ENCODE assay signal across 9 cellular contexts in the genomic region with DNA sequence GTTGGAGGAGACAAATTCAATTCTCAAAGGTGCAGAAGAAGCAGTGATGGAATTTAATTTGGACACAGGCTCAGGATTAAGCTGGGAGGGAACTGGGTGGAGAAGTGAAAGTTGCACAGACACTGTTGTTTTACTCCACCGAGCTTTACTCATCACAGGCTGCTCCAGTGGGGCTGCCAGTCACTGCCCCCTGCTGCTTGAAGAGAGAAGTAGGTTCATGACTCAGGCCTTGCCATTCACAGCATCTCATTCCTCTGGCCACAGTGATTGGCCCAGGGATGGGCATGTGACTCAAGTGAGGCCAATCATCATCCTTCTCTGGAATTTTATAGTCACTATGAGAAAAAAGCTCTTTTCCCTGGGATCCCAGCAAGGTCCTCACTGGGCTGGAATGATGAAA. TPM values are rescaled to one million over a fixed set of nuclear protein-coding genes. Genes with fewer than 3 reads are reported as not detected.
DNase-seq lines count a peak whose midpoint lies in the region; ATAC-seq and TF ChIP-seq lines count a peak whose summit lies in the region.
"Had no signal": no experiment of that assay in that cellular context is flagged by ENCODE, and none has a peak within 500 bp of the region (broad histone marks: within the 10 kb centered on the region; RNA-seq: fewer than 3 reads in every experiment).

No MANE protein-coding gene starts in this region.

- H3K4me1 ChIP-seq in DOHH2 (ENCODE audit: control insufficient read depth, low read length), result no peaks in the 10 kb centered on the region
- no peaks in the 10 kb centered on the region for H3K4me1 ChIP-seq in IMR-90 (ENCODE audit: control insufficient read depth, insufficient read depth, low read length)

- H2BK15ac ChIP-seq in IMR-90 (ENCODE audit: low read depth, low read length), result no peak overlapping the region

- no peak overlapping the region for H2BK120ac ChIP-seq in IMR-90 (ENCODE audit: low read depth, low read length)

- dilution Hi-C loops in IMR-90 (cut with HindIII; ENCODE audit: low sequenced_read_pairs, unreplicated experiment), result no loop called here

- H3K27ac Mint-ChIP-seq in activated CD4-positive, alpha-beta T cell treated with anti-CD3 and anti-CD28 coated beads for 36 hours, result no peak overlapping the region

- in situ Hi-C loops in IMR-90 (cut with MboI; ENCODE audit: low sequenced_read_pairs), result no loop called here

- no CpG with 5 or more reads among the region's 1 CpG for WGBS in IMR-90 (ENCODE audit: extremely low coverage in 2 of 2, insufficient read length in 1 of 2), 2 experiments

- peaks cover 23% of the 10 kb centered on the region for H3K4me1 Mint-ChIP-seq in activated CD4-positive, alpha-beta T cell treated with anti-CD3 and anti-CD28 coated beads for 36 hours

- no peaks in the 10 kb centered on the region for H3K9me3 Mint-ChIP-seq in activated CD4-positive, alpha-beta T cell treated with anti-CD3 and anti-CD28 coated beads for 36 hours (ENCODE audit: low read depth)

- H3K27me3 Mint-ChIP-seq in activated CD4-positive, alpha-beta T cell treated with anti-CD3 and anti-CD28 coated beads for 36 hours, result peaks cover 3% of the 10 kb centered on the region

- H3K4me3 ChIP-seq in DOHH2 (ENCODE audit: low read length) (no peak overlapping the region), IMR-90 (ENCODE audit: insufficient read depth, low read depth, low read length) (no peak overlapping the region), fibroblast of villous mesenchyme (ENCODE audit: low read depth, low read length) (no peak overlapping the region)
- H3K4me3 ChIP-seq: SJSA1 had no signal

- H3K9ac ChIP-seq in IMR-90 (ENCODE audit: low read depth, low read length), result no peak overlapping the region

- no peak overlapping the region for H2AK5ac ChIP-seq in IMR-90 (ENCODE audit: low read depth, low read length)

- CTCF ChIA-PET in IMR-90 (lab: Yijun Ruan, JAX), result no interaction called here
- CTCF ChIA-PET in activated CD4-positive, alpha-beta T cell treated with anti-CD3 and anti-CD28 coated beads for 36 hours (lab: Charles Lee), result interaction anchor here (0.6 to 2.8 kb wide), 16 partner anchors 9 to 258 kb away, joined by 3 to 17 read pairs (median 4); partner anchors contain the start of gene GNAO1

- H3K9me3 ChIP-seq in DOHH2 (ENCODE audit: control insufficient read depth, insufficient read depth, low read length) (peaks cover 4% of the 10 kb centered on the region), IMR-90 (ENCODE audit: control insufficient read depth, insufficient read depth, low read length) (no peaks in the 10 kb centered on the region)
- H3K9me3 ChIP-seq: SJSA1 had no signal

- H2AK9ac ChIP-seq in IMR-90 (replicated peaks; ENCODE audit: low read depth, low read length, poor library complexity), result no peak overlapping the region

- H3K23ac ChIP-seq in IMR-90 (ENCODE audit: low read depth, low read length), result no peak overlapping the region

- no peak overlapping the region for H3K56ac ChIP-seq in IMR-90 (ENCODE audit: extremely low read depth, insufficient read depth, low read length)

- H3K27ac ChIP-seq in DOHH2 (ENCODE audit: low read depth, low read length) (no peak overlapping the region), IMR-90 (ENCODE audit: insufficient read depth, low read length) (no peak overlapping the region)
- H3K27ac ChIP-seq: SJSA1 had no signal

- H3K9me2 ChIP-seq in DOHH2 (replicated peaks; ENCODE audit: control insufficient read depth, low read length), result no peaks in the 10 kb centered on the region

- H3K14ac ChIP-seq in IMR-90 (replicated peaks; ENCODE audit: low read depth, low read length), result no peak overlapping the region

- H4K20me1 ChIP-seq in DOHH2 (ENCODE audit: control insufficient read depth, insufficient read depth, low read depth, low read length) (no peaks in the 10 kb centered on the region), IMR-90 (ENCODE audit: insufficient read depth, low read length) (no peaks in the 10 kb centered on the region)

- no peaks in the 10 kb centered on the region for H3K36me3 Mint-ChIP-seq in activated CD4-positive, alpha-beta T cell treated with anti-CD3 and anti-CD28 coated beads for 36 hours (ENCODE audit: low read depth)

- no peak for TF ChIP-seq RAD21 in IMR-90 (IDR thresholded peaks at IDR 0.05; ENCODE audit: low read length)

- no peaks in the 10 kb centered on the region for H3K79me2 ChIP-seq in DOHH2 (ENCODE audit: control insufficient read depth, low read length)

- no peak overlapping the region for H2BK5ac ChIP-seq in IMR-90 (ENCODE audit: low read depth, low read length, poor library complexity, severe bottlenecking)

- no peak overlapping the region for H4K91ac ChIP-seq in IMR-90 (ENCODE audit: insufficient read depth, low read depth, low read length)

- ATAC-seq in GM21381 (IDR thresholded peaks at IDR 0.05; ENCODE audit: unreplicated experiment) (peak; percentile 58), IMR-90 (ENCODE audit: low read depth) (peak; percentile 46; the same call in 1 of the 2 replicates)
- peak; percentile 85 for ATAC-seq in activated CD4-positive, alpha-beta T cell treated with anti-CD3 and anti-CD28 coated beads for 36 hours

- H3F3A ChIP-seq in DOHH2 (ENCODE audit: control insufficient read depth, insufficient read depth), result no peaks in the 10 kb centered on the region

- TF ChIP-seq CTCF in DOHH2 (IDR thresholded peaks at IDR 0.05; ENCODE audit: low read depth, low read length, poor library complexity, severe bottlenecking), result peak; percentile 50
- peak; percentile 26; the same call in 1 of the 2 replicates for TF ChIP-seq CTCF in IMR-90 (conservative IDR thresholded peaks at IDR 0.05; ENCODE audit: low read depth, low read length)
- peak; percentile 14 for TF ChIP-seq CTCF in fibroblast of villous mesenchyme (IDR thresholded peaks at IDR 0.05; ENCODE audit: insufficient read depth, low read depth, low read length)

- no TSS peak for BruUV-seq in IMR-90 (replicated peaks; lab: Mats Ljungman, UMichigan)

- H3K4ac ChIP-seq in IMR-90 (ENCODE audit: low read depth, low read length), result no peak overlapping the region

- no peak for TF ChIP-seq POLR2A in IMR-90 (IDR thresholded peaks at IDR 0.05; ENCODE audit: low read depth, low read length)

- POLR2A ChIA-PET in IMR-90 (lab: Charles Lee; ENCODE audit: unreplicated experiment), result no interaction called here
- POLR2A ChIA-PET in activated CD4-positive, alpha-beta T cell treated with anti-CD3 and anti-CD28 coated beads for 36 hours (lab: Charles Lee), result no interaction called here

- peak; percentile 6 for DNase-seq in IMR-90
- peak; percentile 82 for DNase-seq in activated CD4-positive, alpha-beta T cell treated with anti-CD3 and anti-CD28 coated beads for 36 hours
- peak; percentile 4 for DNase-seq in fibroblast of villous mesenchyme (ENCODE audit: low read depth)
- DNase-seq in stimulated activated CD4-positive, alpha-beta T cell treated with anti-CD3 and anti-CD28 coated beads, Interleukin-2, amount 100 ng/mL, for 4 hours (ENCODE audit: low read depth), result peak; percentile 28
- no peak for DNase-seq in cerebellum (ENCODE audit: low spot score)
- no peak for DNase-seq in NCI-H2196 (lab: John Stamatoyannopoulos, UW; ENCODE audit: unreplicated experiment)

- H4K8ac ChIP-seq in IMR-90 (ENCODE audit: low read depth in 2 of 2, low read length in 2 of 2), result no peak overlapping the region

- H3K9me1 ChIP-seq in IMR-90 (ENCODE audit: insufficient read depth, low read length), result no peaks in the 10 kb centered on the region

- no peak overlapping the region for H2AFZ ChIP-seq in IMR-90 (replicated peaks; ENCODE audit: low read length, poor library complexity)

- no peak overlapping the region for H3K18ac ChIP-seq in IMR-90 (ENCODE audit: low read depth, low read length)

- no peak overlapping the region for H3K4me3 Mint-ChIP-seq in activated CD4-positive, alpha-beta T cell treated with anti-CD3 and anti-CD28 coated beads for 36 hours

- H2BK20ac ChIP-seq in IMR-90 (ENCODE audit: low read depth, low read length), result no peak overlapping the region

- no peaks in the 10 kb centered on the region for H3K27me3 ChIP-seq in DOHH2 (ENCODE audit: control insufficient read depth, low read length)
- H3K27me3 ChIP-seq in IMR-90 (ENCODE audit: control insufficient read depth, insufficient read depth, low read length), result peaks cover 1% of the 10 kb centered on the region
- H3K27me3 ChIP-seq: SJSA1 had no signal

- no peak overlapping the region for H4K5ac ChIP-seq in IMR-90 (ENCODE audit: low read depth, low read length)

- H3K36me3 ChIP-seq in DOHH2 (ENCODE audit: control insufficient read depth, low read length), result no peaks in the 10 kb centered on the region
- H3K36me3 ChIP-seq in IMR-90 (ENCODE audit: control insufficient read depth, insufficient read depth, low read length), result no peaks in the 10 kb centered on the region

- intact Hi-C loops in IMR-90 (cut with micrococcal nuclease), result no loop called here
- intact Hi-C loops in activated CD4-positive, alpha-beta T cell treated with anti-CD3 and anti-CD28 coated beads for 36 hours (cut with DNase I, micrococcal nuclease), result loop anchor here (1.0 to 10.0 kb wide), 11 partner anchors 76 to 490 kb away; partner anchors contain the start of genes AMFR (in 1 of the 2), NUDT21 (in 1 of the 2) and OGFOD1 (in 1 of the 2)

- no peak overlapping the region for H3K4me2 ChIP-seq in DOHH2 (ENCODE audit: low read length)
- H3K4me2 ChIP-seq in IMR-90 (ENCODE audit: low read depth, low read length), result no peak overlapping the region

- H3K79me1 ChIP-seq in IMR-90 (ENCODE audit: low read depth in 1 of 2, low read length in 2 of 2), result no peaks in the 10 kb centered on the region

TF ChIP-seq in IMR-90, 13 proteins besides CTCF, POLR2A, EP300 and RAD21:
- TF ChIP-seq SMC3 (IDR thresholded peaks at IDR 0.05; ENCODE audit: low read depth, low read length), result no peak
- TF ChIP-seq USF2 (IDR thresholded peaks at IDR 0.05; ENCODE audit: low read depth, low read length), result peak; percentile 79

RNA-seq across cellular contexts. Expression of gene GNAO1, which starts 11.8 kb away (rescaled TPM):
- total RNA-seq in IMR-90 (2012; rRNA removed) (under 0.01 TPM in 1 of 2 replicates, not detected in the other), fibroblast of villous mesenchyme (under 0.01 and 1.3 TPM in 2 replicates), cerebellum (71.6 TPM)
- 0.07 and 0.09 TPM in 2 replicates for polyA plus RNA-seq in IMR-90 (2012; rRNA removed)
- polyA plus RNA-seq in IMR-90 (2012; cell fraction: cytosol; rRNA removed), result 0.03 and 0.10 TPM in 2 replicates
- 0.11 and 0.25 TPM in 2 replicates for polyA plus RNA-seq in IMR-90 (2012; cell fraction: nucleus; rRNA removed; ENCODE audit: low replicate concordance)
- 1 to 10 TPM; 1.5 to 2.3 TPM for total RNA-seq in activated CD4-positive, alpha-beta T cell treated with anti-CD3 and anti-CD28 coated beads for 36 hours

Comparison
In these comparisons a context has a peak if more than half of its experiments do, and no peak if none do; other contexts are left out.
1. DNase-seq: peak in IMR-90 (single experiment), activated CD4-positive, alpha-beta T cell treated with anti-CD3 and anti-CD28 coated beads for 36 hours (single experiment), fibroblast of villous mesenchyme (single experiment) and stimulated activated CD4-positive, alpha-beta T cell treated with anti-CD3 and anti-CD28 coated beads, Interleukin-2, amount 100 ng/mL, for 4 hours (single experiment); none in cerebellum (single experiment) and NCI-H2196 (single experiment).
2. RNA of gene GNAO1, which starts 11.8 kb away (total RNA-seq): 71.6 TPM in cerebellum (single experiment); 1.5 to 2.3 TPM in activated CD4-positive, alpha-beta T cell treated with anti-CD3 and anti-CD28 coated beads for 36 hours, under 0.01 TPM in IMR-90 and under 0.01 to 1.3 TPM in fibroblast of villous mesenchyme; every median in the first group is over 10 times any median in the second.
3. Peak in every context shown above with its lines, with median percentiles within 50 percentile points of each other: CTCF ChIP-seq and ATAC-seq.